25 cellular contexts compared by ENCODE assay signal in genomic region chr16:66491716-66492064, GRCh38.
"Had no signal": no experiment of that assay in that cellular context is flagged by ENCODE, and none has a peak within 500 bp of the region (broad histone marks: within the 10 kb centered on the region; RNA-seq: fewer than 3 reads in every experiment).

No MANE protein-coding gene starts in this region.

- H3K36me3 Mint-ChIP-seq: activated CD8-positive, alpha-beta memory T cell treated with anti-CD3 and anti-CD28 coated beads, Interleukin-2, amount 10 ng/mL, durations not matched to agents 7 days and 5 days; activated naive CD8-positive, alpha-beta T cell treated with anti-CD3 and anti-CD28 coated beads for 36 hours had no signal

- H3K4me1 Mint-ChIP-seq: activated CD4-positive, alpha-beta T cell treated with anti-CD3 and anti-CD28 coated beads, Interleukin-2, amount 10 ng/mL, durations not matched to agents 7 days and 5 days had no signal

- H3K4me3 ChIP-seq: adrenal gland, body of pancreas, esophagus muscularis mucosa, heart left ventricle, left lung, lung, smooth muscle cell, transverse colon, vagina had no signal

- H3K27ac Mint-ChIP-seq: activated CD4-positive, alpha-beta T cell treated with anti-CD3 and anti-CD28 coated beads, Interleukin-2, amount 10 ng/mL, durations not matched to agents 7 days and 5 days; activated CD8-positive, alpha-beta memory T cell treated with anti-CD3 and anti-CD28 coated beads, Interleukin-2, amount 10 ng/mL, durations not matched to agents 7 days and 5 days; activated CD8-positive, alpha-beta T cell treated with anti-CD3 and anti-CD28 coated beads, Interleukin-2, amount 10 ng/mL, durations not matched to agents 7 days and 5 days; activated naive CD4-positive, alpha-beta T cell treated with anti-CD3 and anti-CD28 coated beads for 36 hours; activated naive CD8-positive, alpha-beta T cell treated with anti-CD3 and anti-CD28 coated beads for 36 hours; nephron; progenitor cell of endocrine pancreas had no signal

- H3K27me3 ChIP-seq: adrenal gland, body of pancreas, esophagus muscularis mucosa, heart left ventricle, left lung, neutrophil, transverse colon, vagina had no signal

- ATAC-seq: activated CD8-positive, alpha-beta memory T cell treated with anti-CD3 and anti-CD28 coated beads, Interleukin-2, amount 10 ng/mL, durations not matched to agents 7 days and 5 days; body of pancreas; foreskin keratinocyte; left lung had no signal

- H3K9me3 Mint-ChIP-seq: activated CD4-positive, alpha-beta T cell treated with anti-CD3 and anti-CD28 coated beads, Interleukin-2, amount 10 ng/mL, durations not matched to agents 7 days and 5 days; activated naive CD4-positive, alpha-beta T cell treated with anti-CD3 and anti-CD28 coated beads for 36 hours; activated naive CD8-positive, alpha-beta T cell treated with anti-CD3 and anti-CD28 coated beads for 36 hours; nephron had no signal

- DNase-seq: activated CD4-positive, alpha-beta T cell treated with anti-CD3 and anti-CD28 coated beads for 1 hour; activated CD4-positive, alpha-beta T cell treated with anti-CD3 and anti-CD28 coated beads, Interleukin-2, amount 10 ng/mL, durations not matched to agents 7 days and 5 days; activated CD8-positive, alpha-beta memory T cell treated with anti-CD3 and anti-CD28 coated beads, Interleukin-2, amount 10 ng/mL, durations not matched to agents 7 days and 5 days; activated CD8-positive, alpha-beta T cell treated with anti-CD3 and anti-CD28 coated beads, Interleukin-2, amount 10 ng/mL, durations not matched to agents 7 days and 5 days; activated effector memory CD4-positive, alpha-beta T cell treated with Interleukin-2 at 50 U/mL for 16 hours; activated naive CD4-positive, alpha-beta T cell treated with anti-CD3 and anti-CD28 coated beads for 36 hours; activated naive CD8-positive, alpha-beta T cell treated with anti-CD3 and anti-CD28 coated beads for 36 hours; body of pancreas; foreskin keratinocyte; kidney glomerular epithelial cell; stimulated activated CD4-positive, alpha-beta T cell treated with anti-CD3 and anti-CD28 coated beads, Interleukin-1b, Interleukin-23, amount 100 ng/mL, for 48 hours; stimulated activated CD4-positive, alpha-beta T cell treated with anti-CD3 and anti-CD28 coated beads, Interleukin-4, amount 100 ng/mL, for 4 hours; stimulated activated naive CD4-positive, alpha-beta T cell; T-helper 2 cell; transverse colon had no signal

- H3K36me3 ChIP-seq: adrenal gland, heart left ventricle, left lung, neutrophil, transverse colon, vagina had no signal

- H3K9me3 ChIP-seq: adrenal gland, body of pancreas, esophagus muscularis mucosa, left lung, neutrophil, transverse colon, vagina had no signal

- H3K4me3 Mint-ChIP-seq: activated CD4-positive, alpha-beta T cell treated with anti-CD3 and anti-CD28 coated beads, Interleukin-2, amount 10 ng/mL, durations not matched to agents 7 days and 5 days; activated CD8-positive, alpha-beta memory T cell treated with anti-CD3 and anti-CD28 coated beads, Interleukin-2, amount 10 ng/mL, durations not matched to agents 7 days and 5 days; activated CD8-positive, alpha-beta T cell treated with anti-CD3 and anti-CD28 coated beads, Interleukin-2, amount 10 ng/mL, durations not matched to agents 7 days and 5 days; activated naive CD4-positive, alpha-beta T cell treated with anti-CD3 and anti-CD28 coated beads for 36 hours; activated naive CD8-positive, alpha-beta T cell treated with anti-CD3 and anti-CD28 coated beads for 36 hours; nephron had no signal

- H3K27ac ChIP-seq: adrenal gland, body of pancreas, esophagus muscularis mucosa, foreskin keratinocyte, heart left ventricle, transverse colon, vagina had no signal

- H3K4me1 ChIP-seq: foreskin keratinocyte had no signal

- H3K27me3 Mint-ChIP-seq: activated CD4-positive, alpha-beta T cell treated with anti-CD3 and anti-CD28 coated beads, Interleukin-2, amount 10 ng/mL, durations not matched to agents 7 days and 5 days; activated CD8-positive, alpha-beta memory T cell treated with anti-CD3 and anti-CD28 coated beads, Interleukin-2, amount 10 ng/mL, durations not matched to agents 7 days and 5 days; activated naive CD8-positive, alpha-beta T cell treated with anti-CD3 and anti-CD28 coated beads for 36 hours had no signal
